In genomic region chr12:103626498-103626897, GRCh38 we compare ENCODE assay signal across 10 cellular contexts. TPM values are rescaled to one million over a fixed set of nuclear protein-coding genes. Genes with fewer than 3 reads are reported as not detected.
A peak's percentile ranks its signal among the peaks of the same experiment; 100 is the strongest.
DNase-seq lines count a peak whose midpoint lies in the region; ATAC-seq, FAIRE-seq and TF ChIP-seq lines count a peak whose summit lies in the region.
"Had no signal": no experiment of that assay in that cellular context is flagged by ENCODE, and none has a peak within 500 bp of the region (broad histone marks: within the 10 kb centered on the region; RNA-seq: fewer than 3 reads in every experiment).

No MANE protein-coding gene starts in this region.

- H3K9me2 ChIP-seq in neural cell (ENCODE audit: insufficient read depth, low read length), result no peaks in the 10 kb centered on the region

- no peaks in the 10 kb centered on the region for H3K23me2 ChIP-seq in H1 (ENCODE audit: low read depth, low read length)

- DNase-seq in Caki2 (ENCODE audit: low read depth), result peak; percentile 79
- peak; percentile 28 for DNase-seq in NCI-H2029 treated with DMSO at 0.1 percent for 48 hours (lab: John Stamatoyannopoulos, UW)
- DNase-seq in H1 (ENCODE audit: low read depth in 1 of 2, low spot score in 2 of 2), result no peak
- no peak for DNase-seq in stimulated activated naive CD4-positive, alpha-beta T cell treated with Interleukin-2 at 50 U/mL for 16 hours (lab: John Stamatoyannopoulos, UW)

- no peak overlapping the region for H4K91ac ChIP-seq in H1 (replicated peaks; ENCODE audit: insufficient read length, low read length)

- H3K9me3 ChIP-seq in H1 (ENCODE audit: insufficient read depth in 2 of 2, low read depth in 1 of 2, low read length in 1 of 2), result no peaks in the 10 kb centered on the region
- no peaks in the 10 kb centered on the region for H3K9me3 ChIP-seq in neural cell (ENCODE audit: low read length)

- no peaks in the 10 kb centered on the region for H3K79me1 ChIP-seq in H1 (ENCODE audit: low read depth, low read length)

- POLR2A ChIA-PET in H1 (lab: Charles Lee; ENCODE audit: partially characterized antibody), result no interaction called here

- no peaks in the 10 kb centered on the region for H3F3A ChIP-seq in neural cell (ENCODE audit: insufficient read depth, low read length, poor library complexity, severe bottlenecking)

- ATAC-seq in HG02610 (IDR thresholded peaks at IDR 0.05; ENCODE audit: unreplicated experiment), result no peak
- no peak for ATAC-seq in GM18861 (IDR thresholded peaks at IDR 0.05; ENCODE audit: unreplicated experiment)
- no peak for ATAC-seq in HG03457 (IDR thresholded peaks at IDR 0.05; ENCODE audit: unreplicated experiment)

- no peak overlapping the region for H2BK120ac ChIP-seq in H1 (replicated peaks; ENCODE audit: low read depth, low read length)

- no peak overlapping the region for H2AK5ac ChIP-seq in H1 (ENCODE audit: low read depth, low read length)

- H3K9ac ChIP-seq in H1 (replicated peaks in 1 of 4; ENCODE audit: extremely low read depth in 1 of 4, low read depth in 3 of 4, low read length in 3 of 4) (no peak overlapping the region), neural cell (ENCODE audit: low read length) (no peak overlapping the region)

- FAIRE-seq in H1 (lab: Jason Lieb, UNC), result no peak
- FAIRE-seq: endometrium, GM18507 had no signal

- no peak overlapping the region for H3K14ac ChIP-seq in H1 (ENCODE audit: insufficient read length)

- H3K18ac ChIP-seq in H1 (ENCODE audit: extremely low read depth, low read length), result no peak overlapping the region

- 92% methylated on average over 4 of the region's 4 CpGs; no CpG with 5 or more reads in 1 of the 2 experiments for WGBS in H1 (ENCODE audit: extremely low coverage in 1 of 2, insufficient coverage in 1 of 2, insufficient read length in 1 of 2, insufficient replicate concordance in 2 of 2, low coverage in 1 of 2, low lambda C conversion rate in 2 of 2, missing lambda C conversion rate in 1 of 2), 2 experiments

- H3K4ac ChIP-seq in H1 (replicated peaks; ENCODE audit: insufficient read length, low read depth, low read length), result no peak overlapping the region

- H2AFZ ChIP-seq in H1 (ENCODE audit: low read length) (no peak overlapping the region), neural cell (ENCODE audit: low read depth, low read length) (no peak overlapping the region)

- no peak overlapping the region for H2BK5ac ChIP-seq in H1 (ENCODE audit: low read depth, low read length)

- H2BK20ac ChIP-seq in H1 (ENCODE audit: low read length), result no peak overlapping the region

- no peak overlapping the region for H3K27ac ChIP-seq in H1 (ENCODE audit: low read depth, low read length)
- H3K27ac ChIP-seq in neural cell (ENCODE audit: low read length), result no peak overlapping the region

- no peak overlapping the region for H4K5ac ChIP-seq in H1 (ENCODE audit: insufficient read length, low read depth, low read length)

- no peak overlapping the region for H4K8ac ChIP-seq in H1 (ENCODE audit: extremely low read depth, insufficient read depth, low read length)

- H3K56ac ChIP-seq in H1 (replicated peaks; ENCODE audit: insufficient read length, low read depth, low read length), result no peak overlapping the region

- peak; percentile 50 to 56 for TF ChIP-seq RAD21 in H1 (IDR thresholded peaks at IDR 0.05 in 1 of 2, conservative IDR thresholded peaks at IDR 0.05 in 1 of 2; ENCODE audit: low read depth in 2 of 2, low read length in 2 of 2)
- peak; percentile 80 for TF ChIP-seq RAD21 in neural cell (conservative IDR thresholded peaks at IDR 0.05)

- H3K4me1 ChIP-seq in H1 (replicated peaks in 1 of 4; ENCODE audit: control insufficient read depth in 3 of 4, insufficient read depth in 4 of 4, low read length in 3 of 4), result no peaks in the 10 kb centered on the region

- no peak overlapping the region for H3K4me3 ChIP-seq in H1 (ENCODE audit: extremely low read depth in 1 of 4, insufficient read depth in 2 of 4, low read depth in 3 of 4, low read length in 4 of 4)
- H3K4me3 ChIP-seq in neural cell (ENCODE audit: low read length), result no peak overlapping the region

- no peaks in the 10 kb centered on the region for H3K36me3 ChIP-seq in H1 (ENCODE audit: control insufficient read depth in 2 of 4, insufficient read depth in 4 of 4, low read length in 3 of 4)
- no peaks in the 10 kb centered on the region for H3K36me3 ChIP-seq in neural cell (ENCODE audit: insufficient read depth, low read length)

- H4K20me1 ChIP-seq in H1 (replicated peaks in 1 of 2; ENCODE audit: control insufficient read depth in 1 of 2, insufficient read depth in 2 of 2, low read length in 2 of 2) (no peaks in the 10 kb centered on the region), neural cell (ENCODE audit: insufficient read depth) (no peaks in the 10 kb centered on the region)

- TF ChIP-seq EP300 in H1 (IDR thresholded peaks at IDR 0.05; ENCODE audit: borderline replicate concordance in 1 of 2, low read depth in 2 of 2, low read length in 2 of 2) (no peak), neural cell (conservative IDR thresholded peaks at IDR 0.05; ENCODE audit: poor library complexity, severe bottlenecking) (peak; percentile 17)

- H3K27me3 ChIP-seq in H1 (replicated peaks in 1 of 4; ENCODE audit: control insufficient read depth in 3 of 4, extremely low read depth in 1 of 4, insufficient read depth in 3 of 4, low read length in 3 of 4), result no peaks in the 10 kb centered on the region
- no peaks in the 10 kb centered on the region for H3K27me3 ChIP-seq in neural cell (ENCODE audit: insufficient read depth, low read depth, low read length)

- no peak overlapping the region for H3K4me2 ChIP-seq in H1 (ENCODE audit: insufficient read depth in 1 of 2, low read depth in 2 of 2, low read length in 2 of 2)
- no peak overlapping the region for H3K4me2 ChIP-seq in neural cell (ENCODE audit: low read length)

- TF ChIP-seq CTCF in H1 (IDR thresholded peaks at IDR 0.05; ENCODE audit: control extremely low read depth in 1 of 3, insufficient read depth in 1 of 3, low read depth in 1 of 3, low read length in 3 of 3), result peak; percentile 13 to 29 (median 22); a peak in 3 of 4 replicates
- peak; percentile 74 for TF ChIP-seq CTCF in neural cell (IDR thresholded peaks at IDR 0.05; ENCODE audit: poor library complexity, severe bottlenecking)

- H3K79me2 ChIP-seq in H1 (ENCODE audit: control insufficient read depth in 1 of 2, insufficient read depth in 2 of 2, low read length in 2 of 2) (no peaks in the 10 kb centered on the region), neural cell (replicated peaks; ENCODE audit: insufficient read depth, low read length) (no peaks in the 10 kb centered on the region)

- no peak overlapping the region for H2BK12ac ChIP-seq in H1 (ENCODE audit: low read depth, low read length)

- no peak for TF ChIP-seq POLR2A in H1 (IDR thresholded peaks at IDR 0.05; ENCODE audit: control extremely low read depth in 1 of 2, low read depth in 2 of 2, low read length in 2 of 2)

- in situ Hi-C loops in Caki2 (cut with HindIII; ENCODE audit: low pct_unique_long_range_greater_than_20kb, low sequenced_read_pairs), result no loop called here

- no peak overlapping the region for H2BK15ac ChIP-seq in H1 (ENCODE audit: low read length)

- CTCF ChIA-PET in H1 (lab: Charles Lee; ENCODE audit: partially characterized antibody), result interaction anchor here (0.7 to 2.9 kb wide), 6 partner anchors 9 to 248 kb away, joined by 3 to 11 read pairs (median 4); no protein-coding TSS in a partner anchor

- H3K23ac ChIP-seq in H1 (ENCODE audit: insufficient read length), result no peak overlapping the region

TF ChIP-seq in H1, 55 proteins besides CTCF, POLR2A, EP300 and RAD21 (continues in another document):
- peak; percentile 58; the same call in 1 of the 2 replicates for TF ChIP-seq MAFK (IDR thresholded peaks at IDR 0.05; ENCODE audit: low read depth, low read length)
- no peak for TF ChIP-seq SP1 (IDR thresholded peaks at IDR 0.05; ENCODE audit: low read depth, low read length)
- no peak for TF ChIP-seq TCF12 (IDR thresholded peaks at IDR 0.05; ENCODE audit: low read depth, low read length)
- TF ChIP-seq BACH1 (IDR thresholded peaks at IDR 0.05; ENCODE audit: low read length), result peak; percentile 75; the same call in 1 of the 2 replicates
- no peak for TF ChIP-seq USF2 (IDR thresholded peaks at IDR 0.05; ENCODE audit: low read length)

TF ChIP-seq in neural cell, 6 proteins besides CTCF, POLR2A, EP300 and RAD21:
- TF ChIP-seq SMC3 (conservative IDR thresholded peaks at IDR 0.05; ENCODE audit: poor library complexity), result peak; percentile 78
- no peak for TF ChIP-seq EZH2 (IDR thresholded peaks at IDR 0.05; ENCODE audit: borderline replicate concordance, insufficient read depth, low read length, poor library complexity, severe bottlenecking)

RNA-seq across cellular contexts. Expression of gene STAB2, which starts 39.4 kb away (rescaled TPM):
- total RNA-seq in Caki2 (2014; rRNA removed; shearing (Covaris generic); ENCODE audit: low replicate concordance), result not detected in 2 replicates
- total RNA-seq in H1 (2021; fragmentation: NEBNext Ultra II Directional; extraction: Animal tissue kit (Norgen Biotek cat#: 25700)), result not detected in 2 replicates
- not detected in 2 replicates for polyA plus RNA-seq in H1 (2011; rRNA removed)
- not detected for polyA plus RNA-seq in H1 (2011; cell fraction: cytosol; rRNA removed)
- not detected for polyA plus RNA-seq in H1 (2011; cell fraction: nucleus; rRNA removed)
- polyA plus RNA-seq in H1 (2012, experiment 1 of 2), result 0.19 to 0.65 TPM (median 0.38 TPM) in 4 replicates
- not detected for polyA plus RNA-seq in H1 (2012, experiment 2 of 2)
- not detected for polyA plus RNA-seq in H1 (2013, experiment 1 of 2)
- not detected for polyA plus RNA-seq in H1 (2013, experiment 2 of 2)
- polyA minus RNA-seq in H1 (2011; rRNA and poly(A)+ RNA removed), result not detected in 2 replicates
- polyA minus RNA-seq in H1 (2011; cell fraction: cytosol; rRNA and poly(A)+ RNA removed), result not detected
- polyA minus RNA-seq in H1 (2011; cell fraction: nucleus; rRNA and poly(A)+ RNA removed), result not detected
- not detected in 2 replicates for polyA plus RNA-seq in neural cell
- polyA minus RNA-seq in neural cell, result not detected in 2 replicates

Comparison
In these comparisons a context has a peak if more than half of its experiments do, and no peak if none do; other contexts are left out.
1. DNase-seq: peak in Caki2 (single experiment) and NCI-H2029 treated with DMSO at 0.1 percent for 48 hours (single experiment); none in H1 (0 of 2) and stimulated activated naive CD4-positive, alpha-beta T cell treated with Interleukin-2 at 50 U/mL for 16 hours (single experiment).